Comparison of ENCODE assay signal across 8 cellular contexts in genomic region chr1:29870621-29871020, GRCh38.
"Had no signal": no experiment of that assay in that cellular context is flagged by ENCODE, and none has a peak within 500 bp of the region (broad histone marks: within the 10 kb centered on the region; RNA-seq: fewer than 3 reads in every experiment).

No MANE protein-coding gene starts in this region.

- DNase-seq: H7, HFFc6, IMR-90, KG1 had no signal

- H3K4me3 Mint-ChIP-seq: GM23338, HFFc6 had no signal

- H3K27ac Mint-ChIP-seq: GM23338, HFFc6 had no signal

- ATAC-seq: GM23338, HCT116, HepG2, K562 had no signal
